ENCODE assay signal across 19 cellular contexts in genomic region chr17:43939886-43940285, GRCh38. TPM values are rescaled to one million over a fixed set of nuclear protein-coding genes. Genes with fewer than 3 reads are reported as not detected.
A peak's percentile ranks its signal among the peaks of the same experiment; 100 is the strongest.
DNase-seq lines count a peak whose midpoint lies in the region; ATAC-seq, FAIRE-seq and TF ChIP-seq lines count a peak whose summit lies in the region.
"Had no signal": no experiment of that assay in that cellular context is flagged by ENCODE, and none has a peak within 500 bp of the region (broad histone marks: within the 10 kb centered on the region; RNA-seq: fewer than 3 reads in every experiment).

No MANE protein-coding gene starts in this region.

- H3K4me1 ChIP-seq in BLaER1: peaks cover 34% of the 10 kb centered on the region
- H3K4me1 ChIP-seq in mucosa of descending colon (ENCODE audit: low read depth): no peaks in the 10 kb centered on the region
- H3K4me1 ChIP-seq in right lobe of liver: peaks cover 0 to 3% (median 0%) of the 10 kb centered on the region in 4 donors
- H3K4me1 ChIP-seq: BE2C had no signal

- no peak overlapping the region for H3K9ac ChIP-seq in BLaER1
- H3K9ac ChIP-seq: GM23248 had no signal

- H3K4me3 ChIP-seq in BLaER1 (no peak overlapping the region), bronchial epithelial cell (ENCODE audit: low read depth, low read length) (no peak overlapping the region), mucosa of descending colon (no peak overlapping the region), right lobe of liver (no peak overlapping the region)
- H3K4me3 ChIP-seq: GM12878, GM23248 had no signal

- H3K27ac ChIP-seq in BLaER1 (no peak overlapping the region), right lobe of liver (no peak overlapping the region)
- H3K27ac ChIP-seq: GM23248 had no signal

- no CpG with 5 or more reads among the region's 5 CpGs for WGBS in right lobe of liver (ENCODE audit: insufficient coverage, low coverage, low lambda C conversion rate, missing lambda C conversion rate)

- no peaks in the 10 kb centered on the region for H3K36me3 ChIP-seq in BLaER1
- H3K36me3 ChIP-seq in bronchial epithelial cell (ENCODE audit: control insufficient read depth, insufficient read depth, low read length): no peaks in the 10 kb centered on the region
- no peaks in the 10 kb centered on the region for H3K36me3 ChIP-seq in mucosa of descending colon (ENCODE audit: low read depth)
- no peaks in the 10 kb centered on the region for H3K36me3 ChIP-seq in right lobe of liver
- H3K36me3 ChIP-seq: BE2C had no signal

- no peaks in the 10 kb centered on the region for H3K9me3 ChIP-seq in BLaER1
- H3K9me3 ChIP-seq in mucosa of descending colon: no peaks in the 10 kb centered on the region
- no peaks in the 10 kb centered on the region for H3K9me3 ChIP-seq in right lobe of liver
- H3K9me3 ChIP-seq: BE2C had no signal

- TF ChIP-seq POLR2A in right lobe of liver (IDR thresholded peaks at IDR 0.05): no peak

- DNase-seq in D341Med (ENCODE audit: low spot score): peak; percentile 22
- DNase-seq in bronchial epithelial cell (ENCODE audit: low read depth): no peak
- DNase-seq in mucosa of descending colon: peak in 2 of 3 donors; percentile 8 to 19
- no peak for DNase-seq in NCI-H82 (lab: John Stamatoyannopoulos, UW)
- no peak for DNase-seq in AG08395 (ENCODE audit: low spot score)
- no peak for DNase-seq in right lobe of liver
- DNase-seq: CD4-positive, alpha-beta memory T cell; DMS79 treated with DMSO at 0.1 percent for 48 hours; GF-D8; KG1 had no signal

- TF ChIP-seq CTCF in bronchial epithelial cell (IDR thresholded peaks at IDR 0.05; ENCODE audit: insufficient read depth, low read length, severe bottlenecking): no peak
- no peak for TF ChIP-seq CTCF in mucosa of descending colon (IDR thresholded peaks at IDR 0.05)
- no peak for TF ChIP-seq CTCF in right lobe of liver (IDR thresholded peaks at IDR 0.05)

- H4K20me1 ChIP-seq in BLaER1: no peaks in the 10 kb centered on the region

- peak; percentile 76 for FAIRE-seq in bronchial epithelial cell (lab: Jason Lieb, UNC)
- FAIRE-seq: GM12878, GM19239, H54 had no signal

- ATAC-seq in mucosa of descending colon: no peak
- ATAC-seq in right lobe of liver: no peak
- no peak for ATAC-seq in GM18867 (IDR thresholded peaks at IDR 0.05; ENCODE audit: unreplicated experiment)

- H3K4me2 ChIP-seq in BLaER1: peak overlapping the region; percentile 88

- intact Hi-C loops in mucosa of descending colon (cut with DNase I, micrococcal nuclease): loop anchor here in 1 of 2 donors (10.0 kb wide), 2 partner anchors 55 to 225 kb away; no protein-coding TSS in a partner anchor
- intact Hi-C loops in right lobe of liver (cut with DNase I): loop anchor here (5.0 to 10.0 kb wide), 3 partner anchors 52 to 225 kb away; no protein-coding TSS in a partner anchor

- H3K27me3 ChIP-seq in BLaER1 (no peaks in the 10 kb centered on the region), bronchial epithelial cell (ENCODE audit: control insufficient read depth, insufficient read depth, low read length) (peaks cover 2% of the 10 kb centered on the region), right lobe of liver (no peaks in the 10 kb centered on the region)
- H3K27me3 ChIP-seq: BE2C had no signal

RNA-seq across cellular contexts. Expression of gene PPY, which starts 2.4 kb away (rescaled TPM):
- total RNA-seq in bronchial epithelial cell: not detected in 2 replicates
- total RNA-seq in mucosa of descending colon: 1 to 10 TPM in 1 of 3 donors, not detected in 2; 1.5 TPM
- total RNA-seq in right lobe of liver: not detected
- total RNA-seq: A172; CD4-positive, alpha-beta memory T cell; GM12878; GM23248; HepG2 had no signal

RNA-seq across cellular contexts. Expression of gene PYY, which starts 13.9 kb away (rescaled TPM):
- 0.26 and 0.79 TPM in 2 replicates for total RNA-seq in bronchial epithelial cell
- total RNA-seq in mucosa of descending colon: 100 to 1,000 TPM in 1 of 3 donors, 10 to 100 TPM in 2; 22.0 to 141 (median 55.4) TPM
- total RNA-seq in right lobe of liver: not detected
- total RNA-seq: A172; CD4-positive, alpha-beta memory T cell; GM12878; GM23248; HepG2 had no signal

RNA-seq across cellular contexts. Expression of gene MPP2, which starts 32.5 kb away (rescaled TPM):
- total RNA-seq in bronchial epithelial cell (0.13 and 0.26 TPM in 2 replicates), mucosa of descending colon (10 to 100 TPM in 1 of 3 donors, 1 to 10 TPM in 1, under 1 TPM in 1; 0.55 to 13.2 (median 1.1) TPM), right lobe of liver (1 to 10 TPM in 1 of 6 experiments, under 1 TPM in 2, not detected in 3; 0.13 to 1.2 (median 0.18) TPM)

Comparison
In these comparisons a context has a peak if more than half of its experiments do, and no peak if none do; other contexts are left out.
1. DNase-seq: peak in D341Med (single experiment) and mucosa of descending colon (2 of 3); none in bronchial epithelial cell (single experiment), NCI-H82 (single experiment), AG08395 (single experiment) and right lobe of liver (0 of 3).
2. RNA of gene PYY, which starts 13.9 kb away (total RNA-seq): 22.0 to 141 TPM in mucosa of descending colon; 0.26 to 0.79 TPM in bronchial epithelial cell and not detected in right lobe of liver; every median in the first group is over 10 times any median in the second.